8 cellular contexts compared by ENCODE assay signal in genomic region chr9:32378496-32378895, GRCh38. TPM values are rescaled to one million over a fixed set of nuclear protein-coding genes. Genes with fewer than 3 reads are reported as not detected.
A peak's percentile ranks its signal among the peaks of the same experiment; 100 is the strongest.
DNase-seq lines count a peak whose midpoint lies in the region; ATAC-seq, FAIRE-seq and TF ChIP-seq lines count a peak whose summit lies in the region.

No MANE protein-coding gene starts in this region.

- in situ Hi-C loops in mammary epithelial cell (cut with MboI; ENCODE audit: low sequenced_read_pairs in 2 of 2), result loop anchor here (25.0 kb wide), 2 partner anchors 334 to 584 kb away; no protein-coding TSS in a partner anchor

- intact Hi-C loops in mammary epithelial cell (cut with micrococcal nuclease), result loop anchor here (1.0 to 2.0 kb wide), 3 partner anchors 201 to 590 kb away; no protein-coding TSS in a partner anchor
- intact Hi-C loops in stomach (cut with DNase I; ENCODE audit: low total_unique reads), result loop anchor here (5.0 to 10.0 kb wide), 2 partner anchors 204 to 596 kb away; no protein-coding TSS in a partner anchor

- dilution Hi-C loops in mammary epithelial cell (cut with HindIII; ENCODE audit: low sequenced_read_pairs), result loop anchor here (25.0 kb wide), 1 partner anchor 584 kb away; no protein-coding TSS in a partner anchor
- dilution Hi-C loops in keratinocyte (cut with MboI; ENCODE audit: extremely low pct_ligation_motif_present, low sequenced_read_pairs), result no loop called here

- DNase-seq in AG20443 (ENCODE audit: low spot score) (peak; percentile 66), MM.1S (peak; percentile 79), SHP77 (lab: John Stamatoyannopoulos, UW) (peak; percentile 36 to 50), mammary epithelial cell (peak; percentile 55), keratinocyte (ENCODE audit: low read depth, low spot score) (peak; percentile 55), stomach (no peak)

- no peaks in the 10 kb centered on the region for H3K9me3 ChIP-seq in MM.1S (replicated peaks; ENCODE audit: insufficient read depth, low read length)
- H3K9me3 ChIP-seq in mammary epithelial cell (replicated peaks; ENCODE audit: insufficient read depth, low read length), result no peaks in the 10 kb centered on the region
- H3K9me3 ChIP-seq in keratinocyte (ENCODE audit: control insufficient read depth, low read depth, low read length), result no peaks in the 10 kb centered on the region
- H3K9me3 ChIP-seq in stomach, result no peaks in the 10 kb centered on the region

- H3K9ac ChIP-seq in MM.1S (ENCODE audit: low read length), result no peak overlapping the region
- no peak overlapping the region for H3K9ac ChIP-seq in mammary epithelial cell (ENCODE audit: insufficient read depth, low read length)
- no peak overlapping the region for H3K9ac ChIP-seq in keratinocyte (ENCODE audit: control insufficient read depth, extremely low read depth, insufficient read depth, low read length)

- H3K9me2 ChIP-seq in MM.1S (replicated peaks; ENCODE audit: insufficient read depth, low read length), result no peaks in the 10 kb centered on the region

- no peaks in the 10 kb centered on the region for H3K36me3 ChIP-seq in MM.1S (replicated peaks; ENCODE audit: insufficient read depth, low read length)
- no peaks in the 10 kb centered on the region for H3K36me3 ChIP-seq in mammary epithelial cell (ENCODE audit: insufficient read depth, low read length)
- H3K36me3 ChIP-seq in keratinocyte (ENCODE audit: control insufficient read depth in 2 of 2, extremely low read depth in 1 of 2, insufficient read depth in 2 of 2, low read length in 2 of 2), result no peaks in the 10 kb centered on the region
- H3K36me3 ChIP-seq in stomach, result no peaks in the 10 kb centered on the region

- H3K27me3 ChIP-seq in MM.1S (replicated peaks; ENCODE audit: insufficient read depth, low read length) (peaks cover 6% of the 10 kb centered on the region; the same call in 1 of the 2 replicates), mammary epithelial cell (ENCODE audit: insufficient read depth, low read length) (no peaks in the 10 kb centered on the region), keratinocyte (ENCODE audit: control insufficient read depth, extremely low read depth, insufficient read depth, low read length) (peaks cover 9% of the 10 kb centered on the region), stomach (no peaks in the 10 kb centered on the region)

- H3K27ac ChIP-seq in MM.1S (ENCODE audit: low read length) (no peak overlapping the region), mammary epithelial cell (ENCODE audit: insufficient read depth, low read depth, low read length) (no peak overlapping the region), keratinocyte (ENCODE audit: control insufficient read depth, insufficient read depth, low read length) (no peak overlapping the region), stomach (no peak overlapping the region)

- peak; percentile 80 for ATAC-seq in HG02571 (IDR thresholded peaks at IDR 0.05; ENCODE audit: unreplicated experiment)

- H3K79me2 ChIP-seq in MM.1S (ENCODE audit: low read length), result no peaks in the 10 kb centered on the region
- H3K79me2 ChIP-seq in mammary epithelial cell (ENCODE audit: insufficient read depth, low read length), result no peaks in the 10 kb centered on the region
- H3K79me2 ChIP-seq in keratinocyte (ENCODE audit: control insufficient read depth, insufficient read depth, low read length), result no peaks in the 10 kb centered on the region

- no peaks in the 10 kb centered on the region for H3K9me1 ChIP-seq in keratinocyte (ENCODE audit: control insufficient read depth, extremely low read depth, insufficient read depth, low read length)

- peak; percentile 88 for FAIRE-seq in keratinocyte (lab: Jason Lieb, UNC)

- 0% methylated on average over 3 of the region's 3 CpGs for WGBS in mammary epithelial cell (ENCODE audit: low coverage, missing lambda C conversion rate)
- WGBS in stomach, 5 donors, result 0 to 1% (median 1%) methylated on average over 3 of the region's 3 CpGs

- no peak for TF ChIP-seq POLR2A in stomach (IDR thresholded peaks at IDR 0.05)

- TF ChIP-seq CTCF in GM12874 (IDR thresholded peaks at IDR 0.05; ENCODE audit: insufficient read depth, low read depth, low read length) (peak; percentile 69), MM.1S (IDR thresholded peaks at IDR 0.05; ENCODE audit: low read length) (peak; percentile 90), mammary epithelial cell (conservative IDR thresholded peaks at IDR 0.05 in 1 of 2, IDR thresholded peaks at IDR 0.05 in 1 of 2; ENCODE audit: extremely low read depth in 1 of 2, insufficient read depth in 1 of 2, low read depth in 1 of 2, low read length in 2 of 2) (peak; percentile 90 to 95), keratinocyte (optimal IDR thresholded peaks at IDR 0.05 in 1 of 3, IDR thresholded peaks at IDR 0.05 in 1 of 3, conservative IDR thresholded peaks at IDR 0.05 in 1 of 3; ENCODE audit: extremely low read depth in 1 of 3, insufficient read depth in 2 of 3, low read length in 3 of 3) (peak; percentile 72 to 83 (median 80)), stomach (IDR thresholded peaks at IDR 0.05) (peak in 5 of 7 experiments; percentile 53 to 79 (median 59))

- H3K4me3 ChIP-seq in MM.1S (ENCODE audit: low read length), result no peak overlapping the region
- no peak overlapping the region for H3K4me3 ChIP-seq in mammary epithelial cell (replicated peaks in 1 of 3; ENCODE audit: insufficient read depth in 1 of 3, low read depth in 2 of 3, low read length in 3 of 3)
- no peak overlapping the region for H3K4me3 ChIP-seq in keratinocyte (ENCODE audit: control insufficient read depth in 2 of 3, extremely low read depth in 1 of 3, insufficient read depth in 2 of 3, low read depth in 1 of 3, low read length in 3 of 3)
- H3K4me3 ChIP-seq in stomach, result no peak overlapping the region

- TF ChIP-seq EP300 in stomach (IDR thresholded peaks at IDR 0.05), result no peak

- peaks cover 14% of the 10 kb centered on the region; the same call in 1 of the 2 replicates for H3F3A ChIP-seq in MM.1S (ENCODE audit: insufficient read depth, low read length)

- H3K4me2 ChIP-seq in MM.1S (ENCODE audit: low read depth, low read length) (peak overlapping the region; percentile 52; the same call in 1 of the 2 replicates), mammary epithelial cell (ENCODE audit: insufficient read depth, low read depth, low read length) (peak overlapping the region; percentile 48), keratinocyte (ENCODE audit: control insufficient read depth, extremely low read depth, insufficient read depth, low read depth, low read length) (peak overlapping the region; percentile 19)

- CTCF ChIA-PET in mammary epithelial cell (lab: Charles Lee; ENCODE audit: low non-redundant PET), result interaction anchor here (0.6 to 2.0 kb wide), 4 partner anchors 148 to 203 kb away, joined by 8 to 42 read pairs (median 30); partner anchors contain the start of genes NDUFB6 and RIGI

- H3K4me1 ChIP-seq in MM.1S (ENCODE audit: low read length) (peaks cover 21% of the 10 kb centered on the region), mammary epithelial cell (ENCODE audit: insufficient read depth, low read length) (peaks cover under 1% of the 10 kb centered on the region), keratinocyte (ENCODE audit: control insufficient read depth, extremely low read depth, insufficient read depth, low read length) (no peaks in the 10 kb centered on the region), stomach (peaks cover 0 to 14% (median 8%) of the 10 kb centered on the region in 4 donors)

- H2AFZ ChIP-seq in MM.1S (ENCODE audit: low read length) (peak overlapping the region; percentile 26; the same call in 1 of the 2 replicates), mammary epithelial cell (ENCODE audit: low read depth, low read length) (no peak overlapping the region), keratinocyte (ENCODE audit: control insufficient read depth, low read length) (peak overlapping the region; percentile 29)

- BruUV-seq in mammary epithelial cell (replicated peaks; lab: Mats Ljungman, UMichigan), result no TSS peak

- H4K20me1 ChIP-seq in MM.1S (ENCODE audit: insufficient read depth, low read length) (no peaks in the 10 kb centered on the region), mammary epithelial cell (ENCODE audit: insufficient read depth, low read length) (no peaks in the 10 kb centered on the region), keratinocyte (ENCODE audit: control insufficient read depth, extremely low read depth, insufficient read depth, low read length) (no peaks in the 10 kb centered on the region)

RNA-seq across cellular contexts. Expression of gene ACO1, which starts 5.9 kb away (rescaled TPM):
- total RNA-seq in mammary epithelial cell, result 10 to 100 TPM; 43.1 to 44.2 TPM
- polyA plus RNA-seq in mammary epithelial cell, result 45.1 TPM
- polyA minus RNA-seq in mammary epithelial cell, result 46.1 TPM
- 23.9 to 30.8 TPM (median 29.2 TPM) in 3 replicates for polyA plus RNA-seq in keratinocyte
- 3.3 TPM for polyA plus RNA-seq in keratinocyte (2011; ENCODE audit: low read depth)
- polyA plus RNA-seq in keratinocyte (2011; cell fraction: cytosol; rRNA removed), result 22.7 and 31.3 TPM in 2 replicates
- 24.3 and 26.9 TPM in 2 replicates for polyA plus RNA-seq in keratinocyte (2011; cell fraction: nucleus; rRNA removed)
- 6.6 and 20.8 TPM in 2 replicates for polyA plus RNA-seq in keratinocyte (2012; ENCODE audit: low replicate concordance)
- polyA minus RNA-seq in keratinocyte, result 18.2 to 38.8 TPM (median 35.4 TPM) in 3 replicates
- polyA minus RNA-seq in keratinocyte (2011; cell fraction: cytosol; rRNA and poly(A)+ RNA removed), result 17.1 TPM
- 14.8 and 25.1 TPM in 2 replicates for polyA minus RNA-seq in keratinocyte (2011; cell fraction: nucleus; rRNA and poly(A)+ RNA removed)
- 10 to 100 TPM in 3 of 5 donors, 1 to 10 TPM in 2; 5.8 to 44.2 (median 33.5) TPM for total RNA-seq in stomach
- 10 to 100 TPM; 11.0 to 20.9 (median 14.7) TPM for polyA plus RNA-seq in stomach
